Comparison of ENCODE assay signal across 7 cellular contexts in genomic region chr3:31959951-31960792, GRCh38. TPM values are rescaled to one million over a fixed set of nuclear protein-coding genes. Genes with fewer than 3 reads are reported as not detected.
DNase-seq lines count a peak whose midpoint lies in the region; ATAC-seq, FAIRE-seq and TF ChIP-seq lines count a peak whose summit lies in the region.

No MANE protein-coding gene starts in this region.

- H2AFZ ChIP-seq in keratinocyte (ENCODE audit: control insufficient read depth, low read length) = no peak overlapping the region

- intact Hi-C loops in ascending aorta (cut with DNase I) (loop anchor here (5.0 kb wide), 2 partner anchors 428 to 1038 kb away; partner anchors contain the start of gene STT3B), upper lobe of right lung (cut with DNase I) (no loop called here), CD14-positive monocyte (cut with micrococcal nuclease) (no loop called here), A673 (cut with micrococcal nuclease; ENCODE audit: unreplicated experiment) (no loop called here)

- POLR2A ChIA-PET in A673 (lab: Charles Lee; ENCODE audit: low non-redundant PET) = no interaction called here

- H3K4me1 ChIP-seq in ascending aorta (peaks cover 6 to 19% of the 10 kb centered on the region in 2 donors), keratinocyte (ENCODE audit: control insufficient read depth, extremely low read depth, insufficient read depth, low read length) (peaks cover 37% of the 10 kb centered on the region), upper lobe of right lung (peaks cover 32% of the 10 kb centered on the region), A673 (ENCODE audit: insufficient read depth, low read length, poor library complexity, severe bottlenecking) (peaks cover 4% of the 10 kb centered on the region)

- peaks cover 2% of the 10 kb centered on the region for H4K20me1 ChIP-seq in keratinocyte (ENCODE audit: control insufficient read depth, extremely low read depth, insufficient read depth, low read length)

- H3K79me2 ChIP-seq in keratinocyte (ENCODE audit: control insufficient read depth, insufficient read depth, low read length) = peaks cover 97% of the 10 kb centered on the region

- H3K36me3 ChIP-seq in ascending aorta (no peaks in the 10 kb centered on the region), keratinocyte (ENCODE audit: control insufficient read depth in 2 of 2, extremely low read depth in 1 of 2, insufficient read depth in 2 of 2, low read length in 2 of 2) (peaks cover 1 to 4% of the 10 kb centered on the region in 2 experiments), upper lobe of right lung (no peaks in the 10 kb centered on the region), A673 (ENCODE audit: insufficient read depth, low read length, poor library complexity, severe bottlenecking) (no peaks in the 10 kb centered on the region)

- ATAC-seq in HG02642 (IDR thresholded peaks at IDR 0.05; ENCODE audit: poor library complexity, unreplicated experiment) (peak; percentile 32), upper lobe of right lung (peak; percentile 38)

- dilution Hi-C loops in keratinocyte (cut with MboI; ENCODE audit: extremely low pct_ligation_motif_present, low sequenced_read_pairs) = no loop called here

- H3K4me3 ChIP-seq in ascending aorta = peak overlapping the region; percentile 42
- peak overlapping the region in 2 of 3 experiments; percentile 11 to 49 for H3K4me3 ChIP-seq in keratinocyte (ENCODE audit: control insufficient read depth in 2 of 3, extremely low read depth in 1 of 3, insufficient read depth in 2 of 3, low read depth in 1 of 3, low read length in 3 of 3)
- peak overlapping the region; percentile 37 for H3K4me3 ChIP-seq in upper lobe of right lung
- H3K4me3 ChIP-seq in A673 (ENCODE audit: low read depth, low read length, poor library complexity, severe bottlenecking) = no peak overlapping the region

- H3K36me3 Mint-ChIP-seq in CD14-positive monocyte = no peaks in the 10 kb centered on the region

- H3K27me3 Mint-ChIP-seq in CD14-positive monocyte (ENCODE audit: low read depth in 3 of 3) = peaks cover 5 to 16% (median 8%) of the 10 kb centered on the region in 3 donors

- DNase-seq in ascending aorta (ENCODE audit: low spot score in 2 of 2) (no peak), keratinocyte (ENCODE audit: low read depth, low spot score) (no peak), upper lobe of right lung (no peak), CD14-positive monocyte (ENCODE audit: low spot score) (no peak), A673 (ENCODE audit: low spot score) (no peak), NCI-H2196 treated with DMSO at 0.1 percent for 48 hours (lab: John Stamatoyannopoulos, UW; ENCODE audit: unreplicated experiment) (no peak)

- H3K27ac ChIP-seq in ascending aorta (peak overlapping the region; percentile 70 to 89), keratinocyte (ENCODE audit: control insufficient read depth, insufficient read depth, low read length) (peak overlapping the region; percentile 49), upper lobe of right lung (peak overlapping the region; percentile 74), A673 (ENCODE audit: low read depth, low read length, poor library complexity, severe bottlenecking) (no peak overlapping the region)

- H3K9me1 ChIP-seq in keratinocyte (ENCODE audit: control insufficient read depth, extremely low read depth, insufficient read depth, low read length) = no peaks in the 10 kb centered on the region

- peak overlapping the region; percentile 61 for H3K9ac ChIP-seq in keratinocyte (ENCODE audit: control insufficient read depth, extremely low read depth, insufficient read depth, low read length)

- TF ChIP-seq CTCF in ascending aorta (IDR thresholded peaks at IDR 0.05) (no peak), keratinocyte (optimal IDR thresholded peaks at IDR 0.05 in 1 of 3, IDR thresholded peaks at IDR 0.05 in 1 of 3, conservative IDR thresholded peaks at IDR 0.05 in 1 of 3; ENCODE audit: extremely low read depth in 1 of 3, insufficient read depth in 2 of 3, low read length in 3 of 3) (no peak), upper lobe of right lung (IDR thresholded peaks at IDR 0.05) (no peak), CD14-positive monocyte (IDR thresholded peaks at IDR 0.05) (no peak), A673 (conservative IDR thresholded peaks at IDR 0.05; ENCODE audit: low read depth, low read length) (no peak)

- peaks cover 0 to 11% (median 9%) of the 10 kb centered on the region in 7 donors for H3K9me3 Mint-ChIP-seq in CD14-positive monocyte

- H3K9me3 ChIP-seq in ascending aorta (peaks cover 0 to 8% of the 10 kb centered on the region in 2 donors), keratinocyte (ENCODE audit: control insufficient read depth, low read depth, low read length) (peaks cover 5% of the 10 kb centered on the region), upper lobe of right lung (no peaks in the 10 kb centered on the region), A673 (ENCODE audit: low read depth, low read length, poor library complexity, severe bottlenecking) (peaks cover 5% of the 10 kb centered on the region)

- BruUV-seq in A673 (replicated peaks; lab: Mats Ljungman, UMichigan) = no TSS peak

- CTCF ChIA-PET in A673 (lab: Charles Lee) = no interaction called here

- H3K27me3 ChIP-seq in ascending aorta (no peaks in the 10 kb centered on the region), keratinocyte (ENCODE audit: control insufficient read depth, extremely low read depth, insufficient read depth, low read length) (no peaks in the 10 kb centered on the region), upper lobe of right lung (no peaks in the 10 kb centered on the region), A673 (replicated peaks; ENCODE audit: insufficient read depth, low read depth, low read length, poor library complexity) (no peaks in the 10 kb centered on the region)

- FAIRE-seq in keratinocyte (lab: Jason Lieb, UNC) = peak; percentile 77

- no peak overlapping the region for H3K4me3 Mint-ChIP-seq in CD14-positive monocyte

- peak overlapping the region in 2 of 7 donors; percentile 31 to 46 for H3K27ac Mint-ChIP-seq in CD14-positive monocyte

- peaks cover 5% of the 10 kb centered on the region for H3K4me1 Mint-ChIP-seq in CD14-positive monocyte

- H3K4me2 ChIP-seq in keratinocyte (ENCODE audit: control insufficient read depth, extremely low read depth, insufficient read depth, low read depth, low read length) = peak overlapping the region; percentile 82

RNA-seq across cellular contexts. Expression of gene OSBPL10, which starts 20.9 kb away (rescaled TPM):
- total RNA-seq in ascending aorta (169 TPM), upper lobe of right lung (30.8 TPM), A673 (2021) (1.1 and 2.3 TPM in 2 replicates)
- polyA plus RNA-seq in keratinocyte (42.6 to 78.1 TPM (median 50.1 TPM) in 3 replicates), CD14-positive monocyte (not detected)
- 14.4 TPM for polyA plus RNA-seq in keratinocyte (2011; ENCODE audit: low read depth)
- 68.5 and 68.9 TPM in 2 replicates for polyA plus RNA-seq in keratinocyte (2011; cell fraction: cytosol; rRNA removed)
- 82.4 and 92.0 TPM in 2 replicates for polyA plus RNA-seq in keratinocyte (2011; cell fraction: nucleus; rRNA removed)
- polyA plus RNA-seq in keratinocyte (2012; ENCODE audit: low replicate concordance) = 27.0 and 67.6 TPM in 2 replicates
- 88.3 to 141 TPM (median 103 TPM) in 3 replicates for polyA minus RNA-seq in keratinocyte
- 59.1 TPM for polyA minus RNA-seq in keratinocyte (2011; cell fraction: cytosol; rRNA and poly(A)+ RNA removed)
- polyA minus RNA-seq in keratinocyte (2011; cell fraction: nucleus; rRNA and poly(A)+ RNA removed) = 59.5 and 153 TPM in 2 replicates

RNA-seq across cellular contexts. Expression of gene ZNF860, which starts 21.4 kb away (rescaled TPM):
- total RNA-seq in ascending aorta (0.43 TPM), upper lobe of right lung (1.6 TPM), A673 (2021) (not detected in 2 replicates)
- polyA plus RNA-seq in keratinocyte (5.6 to 10.3 TPM (median 7.9 TPM) in 3 replicates), CD14-positive monocyte (not detected)
- polyA plus RNA-seq in keratinocyte (2011; ENCODE audit: low read depth) = 1.6 TPM
- polyA plus RNA-seq in keratinocyte (2011; cell fraction: cytosol; rRNA removed) = 3.7 and 8.1 TPM in 2 replicates
- 10.3 and 10.5 TPM in 2 replicates for polyA plus RNA-seq in keratinocyte (2011; cell fraction: nucleus; rRNA removed)
- polyA plus RNA-seq in keratinocyte (2012; ENCODE audit: low replicate concordance) = 1.8 and 6.0 TPM in 2 replicates
- polyA minus RNA-seq in keratinocyte = 6.3 to 15.7 TPM (median 13.4 TPM) in 3 replicates
- 4.4 TPM for polyA minus RNA-seq in keratinocyte (2011; cell fraction: cytosol; rRNA and poly(A)+ RNA removed)
- polyA minus RNA-seq in keratinocyte (2011; cell fraction: nucleus; rRNA and poly(A)+ RNA removed) = 7.3 and 12.2 TPM in 2 replicates
